ENCODE assay signal across 1 cellular context in genomic region chr3:45794177-45794560, GRCh38.
TF ChIP-seq lines count a peak whose summit lies in the region.

No MANE protein-coding gene starts in this region.

TF ChIP-seq in HCT116, 20 proteins besides CTCF, POLR2A, EP300 and RAD21 (continued from another document):
- TF ChIP-seq, protein P1, sequence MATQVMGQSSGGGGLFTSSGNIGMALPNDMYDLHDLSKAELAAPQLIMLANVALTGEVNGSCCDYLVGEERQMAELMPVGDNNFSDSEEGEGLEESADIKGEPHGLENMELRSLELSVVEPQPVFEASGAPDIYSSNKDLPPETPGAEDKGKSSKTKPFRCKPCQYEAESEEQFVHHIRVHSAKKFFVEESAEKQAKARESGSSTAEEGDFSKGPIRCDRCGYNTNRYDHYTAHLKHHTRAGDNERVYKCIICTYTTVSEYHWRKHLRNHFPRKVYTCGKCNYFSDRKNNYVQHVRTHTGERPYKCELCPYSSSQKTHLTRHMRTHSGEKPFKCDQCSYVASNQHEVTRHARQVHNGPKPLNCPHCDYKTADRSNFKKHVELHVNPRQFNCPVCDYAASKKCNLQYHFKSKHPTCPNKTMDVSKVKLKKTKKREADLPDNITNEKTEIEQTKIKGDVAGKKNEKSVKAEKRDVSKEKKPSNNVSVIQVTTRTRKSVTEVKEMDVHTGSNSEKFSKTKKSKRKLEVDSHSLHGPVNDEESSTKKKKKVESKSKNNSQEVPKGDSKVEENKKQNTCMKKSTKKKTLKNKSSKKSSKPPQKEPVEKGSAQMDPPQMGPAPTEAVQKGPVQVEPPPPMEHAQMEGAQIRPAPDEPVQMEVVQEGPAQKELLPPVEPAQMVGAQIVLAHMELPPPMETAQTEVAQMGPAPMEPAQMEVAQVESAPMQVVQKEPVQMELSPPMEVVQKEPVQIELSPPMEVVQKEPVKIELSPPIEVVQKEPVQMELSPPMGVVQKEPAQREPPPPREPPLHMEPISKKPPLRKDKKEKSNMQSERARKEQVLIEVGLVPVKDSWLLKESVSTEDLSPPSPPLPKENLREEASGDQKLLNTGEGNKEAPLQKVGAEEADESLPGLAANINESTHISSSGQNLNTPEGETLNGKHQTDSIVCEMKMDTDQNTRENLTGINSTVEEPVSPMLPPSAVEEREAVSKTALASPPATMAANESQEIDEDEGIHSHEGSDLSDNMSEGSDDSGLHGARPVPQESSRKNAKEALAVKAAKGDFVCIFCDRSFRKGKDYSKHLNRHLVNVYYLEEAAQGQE (IDR thresholded peaks at IDR 0.05; ENCODE audit: low read depth), result no peak
- TF ChIP-seq POLR2AphosphoS5 (IDR thresholded peaks at IDR 0.05; ENCODE audit: low read depth, low read length), result no peak
- no peak for TF ChIP-seq ZFX (IDR thresholded peaks at IDR 0.05)
- TF ChIP-seq ATF3 (IDR thresholded peaks at IDR 0.05), result no peak
- TF ChIP-seq CEBPB (IDR thresholded peaks at IDR 0.05; ENCODE audit: low read depth), result no peak
- TF ChIP-seq JUND (IDR thresholded peaks at IDR 0.05), result no peak
- TF ChIP-seq EZH2 (IDR thresholded peaks at IDR 0.05), result no peak
- TF ChIP-seq FOSL1 (IDR thresholded peaks at IDR 0.05; ENCODE audit: low read depth), result no peak
- no peak for TF ChIP-seq EZH2phosphoT487 (IDR thresholded peaks at IDR 0.05; ENCODE audit: borderline replicate concordance)
- TF ChIP-seq YY1 (IDR thresholded peaks at IDR 0.05; ENCODE audit: extremely low read depth, insufficient replicate concordance, low read depth, low read length), result no peak
- TF ChIP-seq SP1 (IDR thresholded peaks at IDR 0.05; ENCODE audit: low read depth), result no peak
